In genomic region chr19:50784710-50785109, GRCh38 we compare ENCODE assay signal across 25 cellular contexts. TPM values are rescaled to one million over a fixed set of nuclear protein-coding genes. Genes with fewer than 3 reads are reported as not detected.
DNase-seq lines count a peak whose midpoint lies in the region; ATAC-seq, FAIRE-seq and TF ChIP-seq lines count a peak whose summit lies in the region.
"Had no signal": no experiment of that assay in that cellular context is flagged by ENCODE, and none has a peak within 500 bp of the region (broad histone marks: within the 10 kb centered on the region; RNA-seq: fewer than 3 reads in every experiment).

No MANE protein-coding gene starts in this region.

- no peaks in the 10 kb centered on the region for H3K9me3 ChIP-seq in T-helper 17 cell (ENCODE audit: control insufficient read depth, low read length, poor library complexity, severe bottlenecking)
- H3K9me3 ChIP-seq: A549; BE2C; BLaER1 treated with 17β-estradiol and CSF1 and Interleukin-3, amounts not matched to agents 10 nM and 100 nM; HAP-1 had no signal

- ATAC-seq in T-helper 17 cell (no peak), GM18498 (IDR thresholded peaks at IDR 0.05; ENCODE audit: unreplicated experiment) (no peak)
- ATAC-seq: GM12878 had no signal

- peaks cover 2% of the 10 kb centered on the region for H3K4me1 Mint-ChIP-seq in activated T-cell treated with anti-CD3 and anti-CD28 coated beads, Interleukin-2, amount 50 U/mL, for 24 hours (ENCODE audit: low read depth)
- H3K4me1 Mint-ChIP-seq in T-helper 17 cell: no peaks in the 10 kb centered on the region
- H3K4me1 Mint-ChIP-seq: CD14-positive monocyte had no signal

- no peaks in the 10 kb centered on the region for H3K36me3 Mint-ChIP-seq in activated T-cell treated with anti-CD3 and anti-CD28 coated beads, Interleukin-2, amount 50 U/mL, for 24 hours (ENCODE audit: low read depth)
- H3K36me3 Mint-ChIP-seq in T-helper 17 cell (ENCODE audit: low read depth): no peaks in the 10 kb centered on the region
- H3K36me3 Mint-ChIP-seq: CD14-positive monocyte; CD8-positive, alpha-beta memory T cell had no signal

- no peaks in the 10 kb centered on the region for H3K9me3 Mint-ChIP-seq in activated T-cell treated with anti-CD3 and anti-CD28 coated beads, Interleukin-2, amount 50 U/mL, for 24 hours
- H3K9me3 Mint-ChIP-seq: CD4-positive, alpha-beta T cell; CD8-positive, alpha-beta memory T cell had no signal

- DNase-seq in activated T-cell treated with anti-CD3 and anti-CD28 coated beads, Interleukin-2, amount 50 U/mL, for 24 hours: no peak
- no peak for DNase-seq in activated T-cell treated with anti-CD3 and anti-CD28 coated beads, Interleukin-2, amount 50 U/mL, for 1 hour
- DNase-seq in GM20000 (ENCODE audit: low spot score): peak; percentile 9
- no peak for DNase-seq in T-helper 17 cell
- no peak for DNase-seq in RCC 7860 (ENCODE audit: low spot score)
- DNase-seq: 8988T; ACHN; AML-193; BE2C; CD4-positive, alpha-beta T cell; CD8-positive, alpha-beta memory T cell; DMS 273 treated with DMSO at 0.1 percent for 48 hours; DMS79; EL; GDM1; GOT3 had no signal

- TF ChIP-seq CTCF in GM20000 (IDR thresholded peaks at IDR 0.05; ENCODE audit: extremely low read depth, missing control alignments): no peak

- peak overlapping the region; percentile 61 for H3K27ac Mint-ChIP-seq in activated T-cell treated with anti-CD3 and anti-CD28 coated beads, Interleukin-2, amount 50 U/mL, for 24 hours
- H3K27ac Mint-ChIP-seq in T-helper 17 cell: peak overlapping the region; percentile 39
- H3K27ac Mint-ChIP-seq: CD4-positive, alpha-beta T cell had no signal

- FAIRE-seq in RCC 7860 (lab: Jason Lieb, UNC): no peak
- FAIRE-seq: A549, D721Med, GM12878, GM18507, H54 had no signal

- peaks cover 35% of the 10 kb centered on the region for H3K27me3 Mint-ChIP-seq in activated T-cell treated with anti-CD3 and anti-CD28 coated beads, Interleukin-2, amount 50 U/mL, for 24 hours
- peaks cover 29% of the 10 kb centered on the region for H3K27me3 Mint-ChIP-seq in T-helper 17 cell

- no peak overlapping the region for H3K4me3 Mint-ChIP-seq in activated T-cell treated with anti-CD3 and anti-CD28 coated beads, Interleukin-2, amount 50 U/mL, for 24 hours
- H3K4me3 Mint-ChIP-seq in T-helper 17 cell: no peak overlapping the region
- H3K4me3 Mint-ChIP-seq: CD14-positive monocyte; CD4-positive, alpha-beta T cell; CD8-positive, alpha-beta memory T cell had no signal

RNA-seq across cellular contexts. Expression of gene ACP4, which starts 5.5 kb away (rescaled TPM):
- not detected for total RNA-seq in T-helper 17 cell
- total RNA-seq: CD4-positive, alpha-beta T cell; CD8-positive, alpha-beta memory T cell; GM12878 had no signal

RNA-seq across cellular contexts. Expression of gene GPR32, which starts 14.4 kb away (rescaled TPM):
- total RNA-seq in T-helper 17 cell: not detected
- total RNA-seq: CD4-positive, alpha-beta T cell; CD8-positive, alpha-beta memory T cell; GM12878 had no signal

RNA-seq across cellular contexts. Expression of gene KLK1, which starts 38.9 kb away (rescaled TPM):
- total RNA-seq in T-helper 17 cell: not detected
- total RNA-seq: CD4-positive, alpha-beta T cell had no signal

RNA-seq across cellular contexts. Expression of gene KLK15, which starts 48.7 kb away (rescaled TPM):
- not detected for total RNA-seq in T-helper 17 cell
- total RNA-seq: CD4-positive, alpha-beta T cell; CD8-positive, alpha-beta memory T cell; GM12878 had no signal
